9 cellular contexts compared by ENCODE assay signal in the genomic region with DNA sequence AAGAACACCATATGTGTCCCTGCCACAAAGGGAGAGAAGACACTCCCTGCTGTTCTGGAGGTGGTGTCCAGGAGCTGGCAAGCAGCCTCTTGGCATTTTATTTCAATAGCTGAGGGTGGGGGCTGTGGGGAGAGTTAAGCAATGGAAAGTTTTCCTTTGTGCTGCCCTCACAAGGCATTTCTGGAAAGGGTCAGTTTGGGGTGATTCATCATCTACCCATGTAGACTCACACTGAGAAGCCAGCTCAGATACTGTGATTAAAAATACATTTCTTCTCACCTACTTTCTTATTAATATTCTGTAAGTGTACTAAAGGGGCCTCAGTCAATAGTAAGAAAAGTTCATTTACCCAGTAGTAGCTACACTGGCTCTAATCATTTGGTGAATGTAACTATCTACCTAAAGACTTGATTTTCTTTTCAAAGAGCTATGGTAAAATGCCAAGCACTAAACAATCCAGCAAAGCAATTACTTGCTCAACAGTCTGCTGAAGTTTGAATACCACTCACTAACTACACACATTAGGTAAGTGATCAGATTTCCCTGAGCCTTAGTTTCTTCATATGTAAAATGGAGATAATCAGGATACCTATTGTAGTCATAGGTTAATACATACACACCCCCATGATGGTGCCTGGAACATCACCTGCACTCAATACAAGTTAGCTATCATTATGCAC. TPM values are rescaled to one million over a fixed set of nuclear protein-coding genes. Genes with fewer than 3 reads are reported as not detected.
DNase-seq lines count a peak whose midpoint lies in the region; ATAC-seq and TF ChIP-seq lines count a peak whose summit lies in the region.
"Had no signal": no experiment of that assay in that cellular context is flagged by ENCODE, and none has a peak within 500 bp of the region (broad histone marks: within the 10 kb centered on the region; RNA-seq: fewer than 3 reads in every experiment).

No MANE protein-coding gene starts in this region.

- H3K27me3 ChIP-seq in adipocyte (replicated peaks; ENCODE audit: control insufficient read depth, insufficient read depth, low read length) (no peaks in the 10 kb centered on the region), heart left ventricle (no peaks in the 10 kb centered on the region)

- TF ChIP-seq CTCF in heart left ventricle (IDR thresholded peaks at IDR 0.05) = no peak

- ATAC-seq in heart left ventricle (peak; percentile 72 to 88 (median 79)), sciatic nerve (peak; percentile 83), HG03045 (IDR thresholded peaks at IDR 0.05; ENCODE audit: unreplicated experiment) (no peak), GM19455 (IDR thresholded peaks at IDR 0.05; ENCODE audit: unreplicated experiment) (no peak)
- no peak for ATAC-seq in natural killer cell treated with Interleukin-12 subunit alpha and Interleukin-12 subunit beta and Interleukin-15 and Interleukin-18, amount 100 ng/mL, for 72 hours

- H3K4me3 Mint-ChIP-seq in natural killer cell treated with Interleukin-12 subunit alpha and Interleukin-12 subunit beta and Interleukin-15 and Interleukin-18, amount 100 ng/mL, for 72 hours = no peak overlapping the region
- H3K4me3 Mint-ChIP-seq: activated naive CD8-positive, alpha-beta T cell had no signal

- peaks cover 9% of the 10 kb centered on the region for H3K36me3 Mint-ChIP-seq in natural killer cell treated with Interleukin-12 subunit alpha and Interleukin-12 subunit beta and Interleukin-15 and Interleukin-18, amount 100 ng/mL, for 72 hours

- intact Hi-C loops in heart left ventricle (cut with DNase I) = loop anchor here in 1 of 10 donors (10.0 kb wide), 2 partner anchors 59 to 119 kb away; no protein-coding TSS in a partner anchor
- intact Hi-C loops in sciatic nerve (cut with DNase I) = no loop called here

- no peak for TF ChIP-seq POLR2A in heart left ventricle (IDR thresholded peaks at IDR 0.05)

- H3K36me3 ChIP-seq in adipocyte (ENCODE audit: control insufficient read depth, insufficient read depth, low read length, severe bottlenecking) (no peaks in the 10 kb centered on the region), heart left ventricle (no peaks in the 10 kb centered on the region)

- H3K27ac ChIP-seq in heart left ventricle = peak overlapping the region in 11 of 12 donors; percentile 4 to 88 (median 73)

- H3K9me3 ChIP-seq in adipocyte (ENCODE audit: control insufficient read depth, low read length) (peaks cover 4% of the 10 kb centered on the region), heart left ventricle (peaks cover 0 to 9% (median 0%) of the 10 kb centered on the region in 12 donors)

- peaks cover 11 to 31% of the 10 kb centered on the region in 2 donors for H3K27me3 Mint-ChIP-seq in natural killer cell treated with Interleukin-12 subunit alpha and Interleukin-12 subunit beta and Interleukin-15 and Interleukin-18, amount 100 ng/mL, for 72 hours
- H3K27me3 Mint-ChIP-seq: activated naive CD8-positive, alpha-beta T cell had no signal

- H3K4me1 ChIP-seq in adipocyte (ENCODE audit: control insufficient read depth, insufficient read depth, low read length) (peaks cover 49% of the 10 kb centered on the region), heart left ventricle (peaks cover 2 to 56% (median 29%) of the 10 kb centered on the region in 12 donors)

- H3K4me3 ChIP-seq in adipocyte (ENCODE audit: low read length) = peak overlapping the region; percentile 43
- H3K4me3 ChIP-seq in heart left ventricle = no peak overlapping the region

- H3K4me1 Mint-ChIP-seq in natural killer cell treated with Interleukin-12 subunit alpha and Interleukin-12 subunit beta and Interleukin-15 and Interleukin-18, amount 100 ng/mL, for 72 hours (ENCODE audit: low read depth in 2 of 2) = peaks cover 0 to 4% of the 10 kb centered on the region in 2 donors

- no peak overlapping the region for H3K27ac Mint-ChIP-seq in natural killer cell treated with Interleukin-12 subunit alpha and Interleukin-12 subunit beta and Interleukin-15 and Interleukin-18, amount 100 ng/mL, for 72 hours
- H3K27ac Mint-ChIP-seq: activated naive CD8-positive, alpha-beta T cell had no signal

- H3K9ac ChIP-seq in adipocyte (ENCODE audit: low read length) = peak overlapping the region; percentile 80

- DNase-seq in GM04503 (ENCODE audit: low read depth) (peak; percentile 90), adipocyte (ENCODE audit: low read depth) (peak; percentile 97), heart left ventricle (peak in 4 of 5 donors; percentile 55 to 82 (median 59)), sciatic nerve (ENCODE audit: low spot score) (peak; percentile 74), NCI-H2029 (lab: John Stamatoyannopoulos, UW) (no peak)
- DNase-seq in natural killer cell treated with Interleukin-12 subunit alpha and Interleukin-12 subunit beta and Interleukin-15 and Interleukin-18, amount 100 ng/mL, for 72 hours (ENCODE audit: low spot score) = no peak

- H3K9me3 Mint-ChIP-seq in natural killer cell treated with Interleukin-12 subunit alpha and Interleukin-12 subunit beta and Interleukin-15 and Interleukin-18, amount 100 ng/mL, for 72 hours = peaks cover 4% of the 10 kb centered on the region

RNA-seq across cellular contexts. Expression of a gene that starts 55.1 kb away (rescaled TPM):
- total RNA-seq in heart left ventricle (10 to 100 TPM in 3 of 9 donors, 1 to 10 TPM in 6; 2.4 to 23.5 (median 6.3) TPM), sciatic nerve (0.98 TPM)
- 1 to 10 TPM in 1 of 2 donors, under 1 TPM in 1; 0.80 to 2.0 TPM for polyA plus RNA-seq in heart left ventricle
- total RNA-seq in natural killer cell treated with Interleukin-12 subunit alpha and Interleukin-12 subunit beta and Interleukin-15 and Interleukin-18, amount 100 ng/mL, for 72 hours = under 1 TPM in 1 of 2 donors, not detected in 1; 0.12 TPM

Comparison
In these comparisons a context has a peak if more than half of its experiments do, and no peak if none do; other contexts are left out.
1. DNase-seq: peak in GM04503 (single experiment), adipocyte (single experiment), heart left ventricle (4 of 5) and sciatic nerve (single experiment); none in NCI-H2029 (single experiment) and natural killer cell treated with Interleukin-12 subunit alpha and Interleukin-12 subunit beta and Interleukin-15 and Interleukin-18, amount 100 ng/mL, for 72 hours (single experiment).
2. ATAC-seq: peak in heart left ventricle (4 of 4) and sciatic nerve (single experiment); none in HG03045 (single experiment), GM19455 (single experiment) and natural killer cell treated with Interleukin-12 subunit alpha and Interleukin-12 subunit beta and Interleukin-15 and Interleukin-18, amount 100 ng/mL, for 72 hours (0 of 2).